1 cellular context compared by ENCODE assay signal in genomic region chr1:26336477-26337205, GRCh38.
TF ChIP-seq lines count a peak whose summit lies in the region.

No MANE protein-coding gene starts in this region.

TF ChIP-seq in IMR-90, 13 proteins besides CTCF, POLR2A, EP300 and RAD21 (continued from another document):
- TF ChIP-seq ELK1 (IDR thresholded peaks at IDR 0.05; ENCODE audit: borderline replicate concordance, low read depth, low read length) (no peak), USF2 (IDR thresholded peaks at IDR 0.05; ENCODE audit: low read depth, low read length) (no peak), CHD1 (IDR thresholded peaks at IDR 0.05; ENCODE audit: low read depth, low read length) (no peak)
TF ChIP-seq in IMR-90: peak in this region for 0.
